In genomic region chr1:8816306-8816705, GRCh38 we compare ENCODE assay signal across 7 cellular contexts.
DNase-seq lines count a peak whose midpoint lies in the region; ATAC-seq and TF ChIP-seq lines count a peak whose summit lies in the region.

No MANE protein-coding gene starts in this region.

- no peak for ATAC-seq in effector memory CD8-positive, alpha-beta T cell (replicated peaks)

- H3K9me3 ChIP-seq in NT2/D1 (ENCODE audit: insufficient read depth, low read length) = no peaks in the 10 kb centered on the region

- H3K4me1 Mint-ChIP-seq in effector memory CD8-positive, alpha-beta T cell (ENCODE audit: low read depth in 2 of 2) = peaks cover 22 to 46% of the 10 kb centered on the region in 2 donors
- peaks cover 49% of the 10 kb centered on the region for H3K4me1 Mint-ChIP-seq in nephron

- H3K9me3 Mint-ChIP-seq in effector memory CD8-positive, alpha-beta T cell = no peaks in the 10 kb centered on the region
- H3K9me3 Mint-ChIP-seq in nephron = no peaks in the 10 kb centered on the region

- no peaks in the 10 kb centered on the region for H3K36me3 ChIP-seq in NT2/D1 (ENCODE audit: insufficient read depth, insufficient read length, low read length)

- H3K4me3 ChIP-seq in GM08714 (ENCODE audit: low read length) = peak overlapping the region; percentile 95
- peak overlapping the region; percentile 66 for H3K4me3 ChIP-seq in NT2/D1 (ENCODE audit: insufficient read length, low read depth)

- H3K4me3 Mint-ChIP-seq in effector memory CD8-positive, alpha-beta T cell = peak overlapping the region; percentile 91 to 94
- peak overlapping the region; percentile 91 to 97 (median 93) for H3K4me3 Mint-ChIP-seq in nephron

- H3K27ac Mint-ChIP-seq in effector memory CD8-positive, alpha-beta T cell = peak overlapping the region; percentile 97 to 98
- H3K27ac Mint-ChIP-seq in nephron = peak overlapping the region; percentile 95 to 98 (median 95)

- no peaks in the 10 kb centered on the region for H3K27me3 ChIP-seq in NT2/D1 (ENCODE audit: insufficient read depth, insufficient read length)

- H3K27me3 Mint-ChIP-seq in effector memory CD8-positive, alpha-beta T cell = peaks cover 0 to 5% of the 10 kb centered on the region in 2 donors
- H3K27me3 Mint-ChIP-seq in nephron (ENCODE audit: low read depth) = peaks cover 4% of the 10 kb centered on the region

- H3K4me1 ChIP-seq in NT2/D1 (ENCODE audit: insufficient read depth, insufficient read length) = peaks cover 2% of the 10 kb centered on the region

- H3K9ac ChIP-seq in NT2/D1 (ENCODE audit: insufficient read length, low read depth) = peak overlapping the region; percentile 90

- H3K36me3 Mint-ChIP-seq in effector memory CD8-positive, alpha-beta T cell (ENCODE audit: insufficient read depth) = peaks cover 21% of the 10 kb centered on the region
- no peaks in the 10 kb centered on the region for H3K36me3 Mint-ChIP-seq in nephron (ENCODE audit: low read depth)

- TF ChIP-seq CTCF in nephron (IDR thresholded peaks at IDR 0.05; ENCODE audit: unreplicated experiment in 3 of 3) = no peak

- DNase-seq in NT2/D1 (ENCODE audit: low read depth, low spot score) (no peak), AG20443 (ENCODE audit: low spot score) (no peak), GDM1 (lab: John Stamatoyannopoulos, UW) (no peak), NCI-H345 (lab: John Stamatoyannopoulos, UW) (no peak)
- no peak for DNase-seq in effector memory CD8-positive, alpha-beta T cell
